Comparison of ENCODE assay signal across 39 cellular contexts in genomic region chr16:87525352-87525751, GRCh38.
"Had no signal": no experiment of that assay in that cellular context is flagged by ENCODE, and none has a peak within 500 bp of the region (broad histone marks: within the 10 kb centered on the region; RNA-seq: fewer than 3 reads in every experiment).

No MANE protein-coding gene starts in this region.

- H3K4me3 Mint-ChIP-seq: activated B cell treated with CpG ODN at 0.5 μM for 24 hours; activated CD8-positive, alpha-beta memory T cell treated with anti-CD3 and anti-CD28 coated beads, Interleukin-2, amount 10 ng/mL, durations not matched to agents 7 days and 5 days; activated CD8-positive, alpha-beta T cell treated with anti-CD3 and anti-CD28 coated beads, Interleukin-2, amount 10 ng/mL, durations not matched to agents 7 days and 5 days; activated naive CD4-positive, alpha-beta T cell treated with anti-CD3 and anti-CD28 coated beads for 36 hours; activated naive CD4-positive, alpha-beta T cell treated with anti-CD3 and anti-CD28 coated beads, Interleukin-2, amount 50 U/mL, for 24 hours; activated naive CD8-positive, alpha-beta T cell treated with anti-CD3 and anti-CD28 coated beads for 36 hours; activated naive CD8-positive, alpha-beta T cell treated with anti-CD3 and anti-CD28 coated beads, Interleukin-2, amount 50 U/mL, for 24 hours; activated T-helper 1 cell treated with anti-CD3 and anti-CD28 coated beads, Interleukin-12 subunit alpha, Interleukin-12 subunit beta, Interleukin-2, Interleukin-4 antibody, amounts not matched to agents 30 ng/mL and 10 ng/mL and 1 ng/mL, durations not matched to agents 14 hours and 24 hours and 36 hours; dendritic cell treated with granulocyte-macrophage colony-stimulating factor and Interleukin-4, amounts not matched to agents 40 ng/mL and 50 ng/mL, for 4 days; endodermal cell; T-helper 17 cell; T-helper 2 cell treated with Interferon-gamma antibody and Interleukin-4, amounts not matched to agents 5 μg/mL and 100 μg/mL, for 36 hours had no signal

- H3K4me1 ChIP-seq: adrenal gland, body of pancreas, esophagus muscularis mucosa, foreskin keratinocyte, gastrocnemius medialis, heart left ventricle had no signal

- H3K27ac Mint-ChIP-seq: activated B cell treated with CpG ODN at 0.5 μM for 24 hours; activated CD8-positive, alpha-beta memory T cell treated with anti-CD3 and anti-CD28 coated beads, Interleukin-2, amount 10 ng/mL, durations not matched to agents 7 days and 5 days; activated CD8-positive, alpha-beta T cell treated with anti-CD3 and anti-CD28 coated beads, Interleukin-2, amount 10 ng/mL, durations not matched to agents 7 days and 5 days; activated naive CD4-positive, alpha-beta T cell treated with anti-CD3 and anti-CD28 coated beads for 36 hours; activated naive CD4-positive, alpha-beta T cell treated with anti-CD3 and anti-CD28 coated beads, Interleukin-2, amount 50 U/mL, for 24 hours; activated naive CD8-positive, alpha-beta T cell treated with anti-CD3 and anti-CD28 coated beads for 36 hours; activated naive CD8-positive, alpha-beta T cell treated with anti-CD3 and anti-CD28 coated beads, Interleukin-2, amount 50 U/mL, for 24 hours; activated T-helper 1 cell treated with anti-CD3 and anti-CD28 coated beads, Interleukin-12 subunit alpha, Interleukin-12 subunit beta, Interleukin-2, Interleukin-4 antibody, amounts not matched to agents 30 ng/mL and 10 ng/mL and 1 ng/mL, durations not matched to agents 14 hours and 24 hours and 36 hours; activated T-helper 2 cell treated with anti-CD3 and anti-CD28 coated beads, Interferon-gamma antibody, Interleukin-2, Interleukin-4, amounts not matched to agents 10 μg/mL and 5 μg/mL and 100 μg/mL, durations not matched to agents 14 hours and 24 hours and 36 hours; dendritic cell treated with granulocyte-macrophage colony-stimulating factor and Interleukin-4, amounts not matched to agents 40 ng/mL and 50 ng/mL, for 4 days; endodermal cell; T-helper 17 cell; T-helper 2 cell treated with Interferon-gamma antibody and Interleukin-4, amounts not matched to agents 5 μg/mL and 100 μg/mL, for 36 hours had no signal

- H3K27ac ChIP-seq: adrenal gland, body of pancreas, cardiac muscle cell, coronary artery, dorsolateral prefrontal cortex, esophagus muscularis mucosa, foreskin keratinocyte, gastrocnemius medialis, heart left ventricle, WERI-Rb-1 had no signal

- ATAC-seq: activated CD4-positive, CD25-positive, alpha-beta regulatory T cell treated with anti-CD3 and anti-CD28 coated beads, Interleukin-2, amount 50 U/mL, for 24 hours; activated CD8-positive, alpha-beta memory T cell treated with anti-CD3 and anti-CD28 coated beads, Interleukin-2, amount 10 ng/mL, durations not matched to agents 7 days and 5 days; activated CD8-positive, alpha-beta T cell treated with anti-CD3 and anti-CD28 coated beads, Interleukin-2, amount 10 ng/mL, durations not matched to agents 7 days and 5 days; activated naive CD8-positive, alpha-beta T cell treated with anti-CD3 and anti-CD28 coated beads, Interleukin-2, amount 50 U/mL, for 24 hours; body of pancreas; foreskin keratinocyte; gastrocnemius medialis; heart left ventricle; T-helper 17 cell had no signal

- H3K4me3 ChIP-seq: adrenal gland, body of pancreas, cardiac muscle cell, coronary artery, dorsolateral prefrontal cortex, esophagus muscularis mucosa, gastrocnemius medialis, heart left ventricle had no signal

- DNase-seq: activated B cell treated with CpG ODN at 0.5 μM for 24 hours; activated CD4-positive, alpha-beta T cell treated with anti-CD3 and anti-CD28 coated beads for 48 hours; activated CD4-positive, alpha-beta T cell treated with anti-CD3 and anti-CD28 coated beads, Interleukin-2, amount 50 U/mL, for 1 hour; activated CD4-positive, alpha-beta T cell treated with anti-CD3 and anti-CD28 coated beads, Interleukin-2, amount 50 U/mL, for 48 hours; activated CD8-positive, alpha-beta memory T cell treated with anti-CD3 and anti-CD28 coated beads, Interleukin-2, amount 10 ng/mL, durations not matched to agents 7 days and 5 days; activated CD8-positive, alpha-beta memory T cell treated with anti-CD3 and anti-CD28 coated beads, Interleukin-2, amount 50 U/mL, for 4 hours; activated CD8-positive, alpha-beta T cell treated with anti-CD3 and anti-CD28 coated beads, Interleukin-2, amount 10 ng/mL, durations not matched to agents 7 days and 5 days; activated effector memory CD4-positive, alpha-beta T cell treated with anti-CD3 and anti-CD28 coated beads, Interleukin-2, amount 50 U/mL, for 16 hours; activated naive CD4-positive, alpha-beta T cell treated with anti-CD3 and anti-CD28 coated beads for 36 hours; activated naive CD8-positive, alpha-beta T cell treated with anti-CD3 and anti-CD28 coated beads for 36 hours; activated naive CD8-positive, alpha-beta T cell treated with anti-CD3 and anti-CD28 coated beads, Interleukin-2, amount 50 U/mL, for 24 hours; activated T-cell treated with anti-CD3 and anti-CD28 coated beads, Interleukin-2, amount 50 U/mL, for 1 hour; activated T-cell treated with anti-CD3 and anti-CD28 coated beads, Interleukin-2, amount 50 U/mL, for 48 hours; adrenal gland; amygdala; aorta; body of pancreas; central memory CD4-positive, alpha-beta T cell; dorsolateral prefrontal cortex; effector memory CD4-positive, alpha-beta T cell; endodermal cell; erythroblast; foreskin keratinocyte; gastrocnemius medialis; glutamatergic neuron; heart left ventricle; T-helper 1 cell; T-helper 17 cell; T1000; WERI-Rb-1 had no signal

- H3K4me1 Mint-ChIP-seq: activated B cell treated with CpG ODN at 0.5 μM for 24 hours; activated CD8-positive, alpha-beta memory T cell treated with anti-CD3 and anti-CD28 coated beads, Interleukin-2, amount 10 ng/mL, durations not matched to agents 7 days and 5 days; activated naive CD4-positive, alpha-beta T cell treated with anti-CD3 and anti-CD28 coated beads, Interleukin-2, amount 50 U/mL, for 24 hours; activated naive CD8-positive, alpha-beta T cell treated with anti-CD3 and anti-CD28 coated beads for 36 hours; activated naive CD8-positive, alpha-beta T cell treated with anti-CD3 and anti-CD28 coated beads, Interleukin-2, amount 50 U/mL, for 24 hours; endodermal cell had no signal

- H3K36me3 Mint-ChIP-seq: activated CD8-positive, alpha-beta memory T cell treated with anti-CD3 and anti-CD28 coated beads, Interleukin-2, amount 10 ng/mL, durations not matched to agents 7 days and 5 days; activated naive CD8-positive, alpha-beta T cell treated with anti-CD3 and anti-CD28 coated beads for 36 hours had no signal

- H3K27me3 ChIP-seq: adrenal gland, body of pancreas, dorsolateral prefrontal cortex, gastrocnemius medialis, heart left ventricle had no signal

- H3K9me3 ChIP-seq: adrenal gland, gastrocnemius medialis had no signal

- H3K9me3 Mint-ChIP-seq: activated naive CD4-positive, alpha-beta T cell treated with anti-CD3 and anti-CD28 coated beads, Interleukin-2, amount 50 U/mL, for 24 hours; activated T-helper 1 cell treated with anti-CD3 and anti-CD28 coated beads, Interleukin-12 subunit alpha, Interleukin-12 subunit beta, Interleukin-2, Interleukin-4 antibody, amounts not matched to agents 30 ng/mL and 10 ng/mL and 1 ng/mL, durations not matched to agents 14 hours and 24 hours and 36 hours; T-helper 2 cell treated with Interferon-gamma antibody and Interleukin-4, amounts not matched to agents 5 μg/mL and 100 μg/mL, for 36 hours had no signal

- H3K36me3 ChIP-seq: adrenal gland, cardiac muscle cell, esophagus muscularis mucosa, gastrocnemius medialis, heart left ventricle, WERI-Rb-1 had no signal
